ENCODE assay signal across 14 cellular contexts in genomic region chr1:25631750-25632495, GRCh38. TPM values are rescaled to one million over a fixed set of nuclear protein-coding genes. Genes with fewer than 3 reads are reported as not detected.
DNase-seq lines count a peak whose midpoint lies in the region; ATAC-seq, FAIRE-seq and TF ChIP-seq lines count a peak whose summit lies in the region.
"Had no signal": no experiment of that assay in that cellular context is flagged by ENCODE, and none has a peak within 500 bp of the region (broad histone marks: within the 10 kb centered on the region; RNA-seq: fewer than 3 reads in every experiment).

No MANE protein-coding gene starts in this region.

- no peak for TF ChIP-seq POLR2A in H54 (IDR thresholded peaks at IDR 0.05; ENCODE audit: low read depth, low read length)

- peak overlapping the region; percentile 69; the same call in 1 of the 2 replicates for H3K4me2 ChIP-seq in MM.1S (ENCODE audit: low read depth, low read length)

- no peaks in the 10 kb centered on the region for H4K20me1 ChIP-seq in MM.1S (ENCODE audit: insufficient read depth, low read length)

- in situ Hi-C loops in GM13977 (cut with MboI; ENCODE audit: low pct_unique_long_range_greater_than_20kb, low sequenced_read_pairs, unreplicated experiment) = no loop called here

- no peaks in the 10 kb centered on the region for H3K9me2 ChIP-seq in MM.1S (replicated peaks; ENCODE audit: insufficient read depth, low read length)

- H3F3A ChIP-seq in MM.1S (ENCODE audit: insufficient read depth, low read length) = no peaks in the 10 kb centered on the region

- H3K27ac ChIP-seq in MM.1S (ENCODE audit: low read length) = peak overlapping the region; percentile 29; the same call in 1 of the 2 replicates
- H3K27ac ChIP-seq in right cardiac atrium (ENCODE audit: low read length) = peak overlapping the region; percentile 7
- H3K27ac ChIP-seq: HL-60 had no signal

- TF ChIP-seq CTCF in MM.1S (IDR thresholded peaks at IDR 0.05; ENCODE audit: low read length) (no peak), GM13977 (IDR thresholded peaks at IDR 0.05; ENCODE audit: extremely low read depth, insufficient read depth, missing control alignments) (no peak)

- H3K4me1 Mint-ChIP-seq in activated T-helper 1 cell treated with anti-CD3 and anti-CD28 coated beads, Interleukin-12 subunit alpha, Interleukin-12 subunit beta, Interleukin-2, Interleukin-4 antibody, amounts not matched to agents 30 ng/mL and 10 ng/mL and 1 ng/mL, durations not matched to agents 14 hours and 24 hours and 36 hours (ENCODE audit: low read depth) = peaks cover 34% of the 10 kb centered on the region

- H3K9me3 ChIP-seq in MM.1S (replicated peaks; ENCODE audit: insufficient read depth, low read length) (no peaks in the 10 kb centered on the region), right cardiac atrium (ENCODE audit: control insufficient read depth, low read length) (no peaks in the 10 kb centered on the region)

- H3K27ac Mint-ChIP-seq in activated T-helper 1 cell treated with anti-CD3 and anti-CD28 coated beads, Interleukin-12 subunit alpha, Interleukin-12 subunit beta, Interleukin-2, Interleukin-4 antibody, amounts not matched to agents 30 ng/mL and 10 ng/mL and 1 ng/mL, durations not matched to agents 14 hours and 24 hours and 36 hours = no peak overlapping the region

- peak overlapping the region; percentile 31; the same call in 1 of the 2 replicates for H3K9ac ChIP-seq in MM.1S (ENCODE audit: low read length)

- peaks cover 43% of the 10 kb centered on the region for H3K27me3 Mint-ChIP-seq in activated T-helper 1 cell treated with anti-CD3 and anti-CD28 coated beads, Interleukin-12 subunit alpha, Interleukin-12 subunit beta, Interleukin-2, Interleukin-4 antibody, amounts not matched to agents 30 ng/mL and 10 ng/mL and 1 ng/mL, durations not matched to agents 14 hours and 24 hours and 36 hours (ENCODE audit: insufficient read depth)

- peaks cover 12% of the 10 kb centered on the region for H3K36me3 Mint-ChIP-seq in activated T-helper 1 cell treated with anti-CD3 and anti-CD28 coated beads, Interleukin-12 subunit alpha, Interleukin-12 subunit beta, Interleukin-2, Interleukin-4 antibody, amounts not matched to agents 30 ng/mL and 10 ng/mL and 1 ng/mL, durations not matched to agents 14 hours and 24 hours and 36 hours (ENCODE audit: low read depth)

- H3K4me3 Mint-ChIP-seq in activated T-helper 1 cell treated with anti-CD3 and anti-CD28 coated beads, Interleukin-12 subunit alpha, Interleukin-12 subunit beta, Interleukin-2, Interleukin-4 antibody, amounts not matched to agents 30 ng/mL and 10 ng/mL and 1 ng/mL, durations not matched to agents 14 hours and 24 hours and 36 hours = peak overlapping the region; percentile 53

- no peak for DNase-seq in MM.1S
- no peak for DNase-seq in activated T-helper 1 cell treated with anti-CD3 and anti-CD28 coated beads, Interleukin-12 subunit alpha, Interleukin-12 subunit beta, Interleukin-2, Interleukin-4 antibody, amounts not matched to agents 30 ng/mL and 10 ng/mL and 1 ng/mL, durations not matched to agents 14 hours and 24 hours and 36 hours (ENCODE audit: low spot score)
- peak in 2 of 3 donors; percentile 55 to 78 for DNase-seq in right cardiac atrium
- DNase-seq in stimulated activated CD8-positive, alpha-beta memory T cell treated with anti-CD3 and anti-CD28 coated beads, Interleukin-4, amount 100 ng/mL, for 48 hours = peak; percentile 23
- no peak for DNase-seq in kidney tubule cell (ENCODE audit: low spot score)
- no peak for DNase-seq in iPS-NIHi11 (ENCODE audit: low spot score)
- DNase-seq in H54 (ENCODE audit: insufficient read length, low spot score) = no peak
- no peak for DNase-seq in GM13977 (ENCODE audit: low spot score)
- DNase-seq: activated CD4-positive, alpha-beta T cell treated with anti-CD3 and anti-CD28 coated beads, Interleukin-2, amount 50 U/mL, for 1 hour; foreskin fibroblast; NCI-H526 treated with DMSO at 0.1 percent for 48 hours had no signal

- no peaks in the 10 kb centered on the region for H3K27me3 ChIP-seq in MM.1S (replicated peaks; ENCODE audit: insufficient read depth, low read length)
- H3K27me3 ChIP-seq in right cardiac atrium (ENCODE audit: control insufficient read depth, insufficient read depth) = no peaks in the 10 kb centered on the region

- H3K4me1 ChIP-seq in MM.1S (ENCODE audit: low read length) = peaks cover 16% of the 10 kb centered on the region
- no peaks in the 10 kb centered on the region for H3K4me1 ChIP-seq in right cardiac atrium (ENCODE audit: control insufficient read depth, insufficient read depth, low read length)

- peak overlapping the region; percentile 46; the same call in 1 of the 2 replicates for H3K4me3 ChIP-seq in MM.1S (ENCODE audit: low read length)
- H3K4me3 ChIP-seq in right cardiac atrium (ENCODE audit: low read length) = peak overlapping the region; percentile 13
- H3K4me3 ChIP-seq: GM12878 had no signal

- WGBS in right cardiac atrium = 42% methylated on average over 11 of the region's 11 CpGs

- no peak overlapping the region for H2AFZ ChIP-seq in MM.1S (ENCODE audit: low read length)

- peak; percentile 62 to 78 for ATAC-seq in right cardiac atrium
- ATAC-seq: GM12878 had no signal

- H3K79me2 ChIP-seq in MM.1S (ENCODE audit: low read length) = peaks cover 64% of the 10 kb centered on the region

- intact Hi-C loops in activated T-helper 1 cell treated with anti-CD3 and anti-CD28 coated beads, Interleukin-12 subunit alpha, Interleukin-12 subunit beta, Interleukin-2, Interleukin-4 antibody, amounts not matched to agents 30 ng/mL and 10 ng/mL and 1 ng/mL, durations not matched to agents 14 hours and 24 hours and 36 hours (cut with micrococcal nuclease) = loop anchor here (1.0 kb wide), 1 partner anchor 8 kb away; no protein-coding TSS in a partner anchor
- intact Hi-C loops in right cardiac atrium (cut with DNase I) = no loop called here

- no peak for FAIRE-seq in H54 (lab: Jason Lieb, UNC)
- FAIRE-seq: bronchial epithelial cell, GM12878 had no signal

- no peaks in the 10 kb centered on the region for H3K36me3 ChIP-seq in MM.1S (replicated peaks; ENCODE audit: insufficient read depth, low read length)

- H3K9me3 Mint-ChIP-seq in activated T-helper 1 cell treated with anti-CD3 and anti-CD28 coated beads, Interleukin-12 subunit alpha, Interleukin-12 subunit beta, Interleukin-2, Interleukin-4 antibody, amounts not matched to agents 30 ng/mL and 10 ng/mL and 1 ng/mL, durations not matched to agents 14 hours and 24 hours and 36 hours = peaks cover 20% of the 10 kb centered on the region

RNA-seq across cellular contexts. Expression of gene MAN1C1, which starts 15.3 kb away (rescaled TPM):
- total RNA-seq in activated T-helper 1 cell treated with anti-CD3 and anti-CD28 coated beads, Interleukin-12 subunit alpha, Interleukin-12 subunit beta, Interleukin-2, Interleukin-4 antibody, amounts not matched to agents 30 ng/mL and 10 ng/mL and 1 ng/mL, durations not matched to agents 14 hours and 24 hours and 36 hours = 0.83 and 0.98 TPM in 2 replicates
- total RNA-seq in right cardiac atrium = 10 to 100 TPM; 10.6 to 15.7 (median 12.8) TPM
- 9.1 TPM for polyA plus RNA-seq in right cardiac atrium

Comparison
In these comparisons a context has a peak if more than half of its experiments do, and no peak if none do; other contexts are left out.
1. DNase-seq: peak in right cardiac atrium (2 of 3) and stimulated activated CD8-positive, alpha-beta memory T cell treated with anti-CD3 and anti-CD28 coated beads, Interleukin-4, amount 100 ng/mL, for 48 hours (single experiment); none in MM.1S (single experiment), activated T-helper 1 cell treated with anti-CD3 and anti-CD28 coated beads, Interleukin-12 subunit alpha, Interleukin-12 subunit beta, Interleukin-2, Interleukin-4 antibody, amounts not matched to agents 30 ng/mL and 10 ng/mL and 1 ng/mL, durations not matched to agents 14 hours and 24 hours and 36 hours (single experiment), kidney tubule cell (single experiment), iPS-NIHi11 (single experiment), H54 (single experiment) and GM13977 (single experiment).